8 cellular contexts compared by ENCODE assay signal in genomic region chr17:59311051-59311468, GRCh38. TPM values are rescaled to one million over a fixed set of nuclear protein-coding genes. Genes with fewer than 3 reads are reported as not detected.
DNase-seq lines count a peak whose midpoint lies in the region; ATAC-seq and TF ChIP-seq lines count a peak whose summit lies in the region.

No MANE protein-coding gene starts in this region.

- H3K27ac Mint-ChIP-seq in activated T-cell treated with anti-CD3 and anti-CD28 coated beads, Interleukin-2, amount 50 U/mL, for 24 hours, result no peak overlapping the region
- H3K27ac Mint-ChIP-seq in neural crest cell (ENCODE audit: unreplicated experiment), result no peak overlapping the region

- H3K27me3 Mint-ChIP-seq in activated T-cell treated with anti-CD3 and anti-CD28 coated beads, Interleukin-2, amount 50 U/mL, for 24 hours, result no peaks in the 10 kb centered on the region
- no peaks in the 10 kb centered on the region for H3K27me3 Mint-ChIP-seq in neural crest cell (ENCODE audit: low read depth)

- no peak for ATAC-seq in GM21367 (IDR thresholded peaks at IDR 0.05; ENCODE audit: unreplicated experiment)

- peak; percentile 18 for DNase-seq in 8988T
- peak; percentile 24 for DNase-seq in GM12864 (ENCODE audit: low read depth)
- peak; percentile 47 for DNase-seq in HuH-7 (ENCODE audit: low spot score)
- peak; percentile 67 for DNase-seq in NCI-H82 treated with DMSO at 0.1 percent for 48 hours (lab: John Stamatoyannopoulos, UW; ENCODE audit: unreplicated experiment)
- DNase-seq in activated T-cell treated with anti-CD3 and anti-CD28 coated beads, Interleukin-2, amount 50 U/mL, for 24 hours, result peak; percentile 42
- peak; percentile 35 for DNase-seq in fibroblast of the conjunctiva (ENCODE audit: low read depth)
- peak; percentile 34 for DNase-seq in neural crest cell (ENCODE audit: low read depth, low spot score)

- H3K36me3 Mint-ChIP-seq in activated T-cell treated with anti-CD3 and anti-CD28 coated beads, Interleukin-2, amount 50 U/mL, for 24 hours (ENCODE audit: low read depth), result no peaks in the 10 kb centered on the region
- no peaks in the 10 kb centered on the region for H3K36me3 Mint-ChIP-seq in neural crest cell (ENCODE audit: low read depth)

- no peaks in the 10 kb centered on the region for H3K9me3 Mint-ChIP-seq in activated T-cell treated with anti-CD3 and anti-CD28 coated beads, Interleukin-2, amount 50 U/mL, for 24 hours
- no peaks in the 10 kb centered on the region for H3K9me3 Mint-ChIP-seq in neural crest cell

- H3K4me3 Mint-ChIP-seq in activated T-cell treated with anti-CD3 and anti-CD28 coated beads, Interleukin-2, amount 50 U/mL, for 24 hours, result no peak overlapping the region
- H3K4me3 Mint-ChIP-seq in neural crest cell, result no peak overlapping the region

- H3K4me1 Mint-ChIP-seq in activated T-cell treated with anti-CD3 and anti-CD28 coated beads, Interleukin-2, amount 50 U/mL, for 24 hours (ENCODE audit: low read depth), result peaks cover 5% of the 10 kb centered on the region
- H3K4me1 Mint-ChIP-seq in neural crest cell, result peaks cover 3% of the 10 kb centered on the region

- H3K4me3 ChIP-seq in GM12864 (ENCODE audit: low read depth, low read length), result no peak overlapping the region

- peak; percentile 78 for TF ChIP-seq CTCF in GM12864 (IDR thresholded peaks at IDR 0.05; ENCODE audit: low read depth, low read length, missing control alignments)
- peak; percentile 92 for TF ChIP-seq CTCF in neural crest cell (conservative IDR thresholded peaks at IDR 0.05)

RNA-seq across cellular contexts. Expression of gene YPEL2, which starts 20.4 kb away (rescaled TPM):
- total RNA-seq in neural crest cell, result 2.6 and 2.7 TPM in 2 replicates
